26 cellular contexts compared by ENCODE assay signal in the genomic region with DNA sequence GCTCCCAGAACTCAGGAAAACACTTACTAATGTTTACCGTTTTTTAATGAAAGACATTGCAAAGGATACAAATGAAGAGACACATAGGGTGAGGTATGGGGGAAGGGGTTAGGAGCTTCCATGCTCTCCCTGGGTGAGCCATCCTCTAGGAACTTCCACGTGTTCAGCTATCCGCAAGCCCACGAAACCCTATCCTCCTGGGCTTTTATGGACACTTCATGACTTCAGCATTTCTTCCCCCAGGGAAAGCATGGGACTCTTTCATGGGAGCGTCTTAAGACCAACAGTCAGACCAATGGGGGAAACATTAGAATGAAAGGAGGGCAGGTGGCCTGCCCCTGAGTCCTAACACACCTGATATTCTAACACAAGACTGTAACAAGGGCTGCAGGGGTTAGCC. TPM values are rescaled to one million over a fixed set of nuclear protein-coding genes. Genes with fewer than 3 reads are reported as not detected.
A peak's percentile ranks its signal among the peaks of the same experiment; 100 is the strongest.
DNase-seq lines count a peak whose midpoint lies in the region; ATAC-seq, FAIRE-seq and TF ChIP-seq lines count a peak whose summit lies in the region.
"Had no signal": no experiment of that assay in that cellular context is flagged by ENCODE, and none has a peak within 500 bp of the region (broad histone marks: within the 10 kb centered on the region; RNA-seq: fewer than 3 reads in every experiment).

No MANE protein-coding gene starts in this region.

- H2AFZ ChIP-seq in PC-3 (ENCODE audit: low read length) (no peak overlapping the region), mesenchymal stem cell (ENCODE audit: low read depth, low read length) (no peak overlapping the region)
- H2AFZ ChIP-seq: GM23338 had no signal

- FAIRE-seq in GM12892 (lab: Jason Lieb, UNC), result no peak
- FAIRE-seq: A549, endothelial cell of umbilical vein had no signal

- H3K4me3 ChIP-seq in PC-3 (ENCODE audit: low read length), result no peak overlapping the region
- H3K4me3 ChIP-seq in epithelial cell of esophagus (ENCODE audit: low read length), result no peak overlapping the region
- H3K4me3 ChIP-seq in mesenchymal stem cell (ENCODE audit: insufficient read depth in 1 of 2, low read depth in 1 of 2, low read length in 2 of 2), result no peak overlapping the region
- H3K4me3 ChIP-seq: A549, GM23338, psoas muscle, stomach, thyroid gland had no signal

- no peak for TF ChIP-seq POLR2A in GM12892 (IDR thresholded peaks at IDR 0.05; ENCODE audit: low read depth, low read length)

- no peaks in the 10 kb centered on the region for H3F3A ChIP-seq in PC-3 (ENCODE audit: low read length, unreplicated experiment)

- H4K91ac ChIP-seq in mesenchymal stem cell (ENCODE audit: low read length), result no peak overlapping the region

- ATAC-seq in PC-3, result no peak
- no peak for ATAC-seq in GM21360 (IDR thresholded peaks at IDR 0.05; ENCODE audit: unreplicated experiment)
- ATAC-seq: GM23338, psoas muscle had no signal

- H3K9ac ChIP-seq in PC-3 (ENCODE audit: low read length) (no peak overlapping the region), mesenchymal stem cell (ENCODE audit: low read length) (peak overlapping the region; percentile 16)

- no peak overlapping the region for H2AK5ac ChIP-seq in mesenchymal stem cell (ENCODE audit: low read length, severe bottlenecking)

- no peak overlapping the region for H3K14ac ChIP-seq in mesenchymal stem cell (ENCODE audit: low read length in 2 of 2)

- H3K4me2 ChIP-seq in PC-3 (ENCODE audit: low read length), result no peak overlapping the region
- H3K4me2 ChIP-seq in mesenchymal stem cell (ENCODE audit: low read length, poor library complexity, severe bottlenecking), result no peak overlapping the region
- H3K4me2 ChIP-seq: A549, GM23338 had no signal

- H3K27ac ChIP-seq in PC-3 (ENCODE audit: low read length) (peak overlapping the region; percentile 46), mesenchymal stem cell (ENCODE audit: low read length, poor library complexity, severe bottlenecking) (peak overlapping the region; percentile 82)
- H3K27ac ChIP-seq: foreskin keratinocyte, neutrophil, psoas muscle, stomach, thyroid gland had no signal

- no peaks in the 10 kb centered on the region for H3K36me3 ChIP-seq in PC-3 (ENCODE audit: low read depth, low read length)
- H3K36me3 ChIP-seq in mesenchymal stem cell (ENCODE audit: control insufficient read depth in 1 of 2, insufficient read depth in 2 of 2, low read depth in 1 of 2, low read length in 2 of 2), result no peaks in the 10 kb centered on the region
- H3K36me3 ChIP-seq: neutrophil, stomach, thyroid gland had no signal

- intact Hi-C loops in PC-3 (cut with micrococcal nuclease), result no loop called here

- POLR2A ChIA-PET in PC-3 (lab: Charles Lee; ENCODE audit: unreplicated experiment), result interaction anchor here (0.6 kb wide), 1 partner anchor 53 kb away, joined by 6 read pairs; no protein-coding TSS in a partner anchor

- no peaks in the 10 kb centered on the region for H3K79me2 ChIP-seq in PC-3 (ENCODE audit: low read length)

- BruUV-seq in PC-3 (replicated peaks; lab: Mats Ljungman, UMichigan), result no TSS peak

- DNase-seq in Daoy (ENCODE audit: low read depth) (peak; percentile 27), PC-3 (no peak), epithelial cell of esophagus (ENCODE audit: low read depth) (peak; percentile 16), mesenchymal stem cell (no peak), A172 (ENCODE audit: low spot score) (no peak), RKO (ENCODE audit: low spot score) (no peak), GM12892 (ENCODE audit: insufficient read length) (no peak)
- DNase-seq: activated CD4-positive, alpha-beta T cell treated with anti-CD3 and anti-CD28 coated beads, Interleukin-2, amount 10 ng/mL, durations not matched to agents 24 days and 14 days; activated gamma-delta T cell; activated T-cell treated with anti-CD3 and anti-CD28 coated beads, Interleukin-2, amount 50 U/mL, for 24 hours; naive B cell; NCI-H1092; NCI-H187; NCI-H2171; NCI-H524; psoas muscle; SHP77 treated with DMSO at 0.1 percent for 48 hours; stimulated activated CD8-positive, alpha-beta memory T cell treated with anti-CD3 and anti-CD28 coated beads, Interleukin-4, amount 100 ng/mL, for 48 hours; stomach; thyroid gland had no signal

- H2BK15ac ChIP-seq in mesenchymal stem cell (ENCODE audit: low read depth, poor library complexity, severe bottlenecking), result no peak overlapping the region

- H4K8ac ChIP-seq in mesenchymal stem cell (ENCODE audit: low read length), result no peak overlapping the region

- H3K4me1 ChIP-seq in PC-3 (ENCODE audit: insufficient read depth, low read length), result peaks cover 19% of the 10 kb centered on the region
- H3K4me1 ChIP-seq in mesenchymal stem cell (ENCODE audit: control insufficient read depth, insufficient read depth, low read depth, low read length), result no peaks in the 10 kb centered on the region
- H3K4me1 ChIP-seq: A549, psoas muscle, stomach, thyroid gland had no signal

- H3K4ac ChIP-seq in mesenchymal stem cell (ENCODE audit: low read depth in 1 of 2, low read length in 2 of 2), result no peak overlapping the region

- no peaks in the 10 kb centered on the region for H3K79me1 ChIP-seq in mesenchymal stem cell (replicated peaks; ENCODE audit: low read length, poor library complexity, severe bottlenecking)

- H2BK5ac ChIP-seq in mesenchymal stem cell (ENCODE audit: low read depth, low read length, poor library complexity, severe bottlenecking), result no peak overlapping the region

- H3K18ac ChIP-seq in mesenchymal stem cell (ENCODE audit: low read depth in 1 of 2, low read length in 2 of 2), result no peak overlapping the region

- H3K27me3 ChIP-seq in PC-3 (ENCODE audit: low read length) (no peaks in the 10 kb centered on the region), mesenchymal stem cell (ENCODE audit: control insufficient read depth in 1 of 2, insufficient read depth in 1 of 2, low read length in 2 of 2) (no peaks in the 10 kb centered on the region)
- H3K27me3 ChIP-seq: foreskin keratinocyte, neutrophil, stomach, thyroid gland had no signal

- no peaks in the 10 kb centered on the region for H4K20me1 ChIP-seq in PC-3 (ENCODE audit: low read length)

- TF ChIP-seq CTCF in PC-3 (conservative IDR thresholded peaks at IDR 0.05; ENCODE audit: low read depth, low read length), result no peak
- TF ChIP-seq CTCF in epithelial cell of esophagus (IDR thresholded peaks at IDR 0.05; ENCODE audit: insufficient read depth, low read depth, low read length, missing control alignments), result no peak

- WGBS in mesenchymal stem cell, result 88% methylated on average over 3 of the region's 5 CpGs

- H2BK120ac ChIP-seq in mesenchymal stem cell (ENCODE audit: low read depth, low read length), result no peak overlapping the region

- no peaks in the 10 kb centered on the region for H3K9me2 ChIP-seq in PC-3 (replicated peaks; ENCODE audit: low read length)

- H3K9me3 ChIP-seq in PC-3 (ENCODE audit: low read length) (no peaks in the 10 kb centered on the region), mesenchymal stem cell (ENCODE audit: control insufficient read depth, low read length) (no peaks in the 10 kb centered on the region)
- H3K9me3 ChIP-seq: A549, neutrophil, psoas muscle, stomach, thyroid gland had no signal

- CTCF ChIA-PET in PC-3 (lab: Charles Lee), result interaction anchor here (0.6 kb wide), 2 partner anchors 302 to 712 kb away, joined by 3 to 4 read pairs; no protein-coding TSS in a partner anchor

- no peak overlapping the region for H3K23ac ChIP-seq in mesenchymal stem cell (ENCODE audit: low read length in 2 of 2)

- no peak overlapping the region for H2BK12ac ChIP-seq in mesenchymal stem cell (ENCODE audit: low read length in 2 of 2)

RNA-seq across cellular contexts. Expression of a gene that starts 6.6 kb away (rescaled TPM):
- total RNA-seq in Daoy (2014; rRNA removed; shearing (Covaris generic)), result 70.2 and 78.3 TPM in 2 replicates
- 62.1 and 73.2 TPM in 2 replicates for total RNA-seq in PC-3 (2014; rRNA removed)
- 117 TPM for polyA plus RNA-seq in mesenchymal stem cell (2013, experiment 1 of 2)
- 121 TPM for polyA plus RNA-seq in mesenchymal stem cell (2013, experiment 2 of 2)
- 146 and 160 TPM in 2 replicates for total RNA-seq in A172 (2014; rRNA removed; shearing (Covaris generic))
- polyA plus RNA-seq in GM12892 (2012; ENCODE audit: missing spikeins), result 174 TPM

Comparison
In these comparisons a context has a peak if more than half of its experiments do, and no peak if none do; other contexts are left out.
1. DNase-seq: peak in Daoy (single experiment) and epithelial cell of esophagus (single experiment); none in PC-3 (single experiment), mesenchymal stem cell (single experiment), A172 (single experiment), RKO (single experiment) and GM12892 (single experiment).